In the genomic region with DNA sequence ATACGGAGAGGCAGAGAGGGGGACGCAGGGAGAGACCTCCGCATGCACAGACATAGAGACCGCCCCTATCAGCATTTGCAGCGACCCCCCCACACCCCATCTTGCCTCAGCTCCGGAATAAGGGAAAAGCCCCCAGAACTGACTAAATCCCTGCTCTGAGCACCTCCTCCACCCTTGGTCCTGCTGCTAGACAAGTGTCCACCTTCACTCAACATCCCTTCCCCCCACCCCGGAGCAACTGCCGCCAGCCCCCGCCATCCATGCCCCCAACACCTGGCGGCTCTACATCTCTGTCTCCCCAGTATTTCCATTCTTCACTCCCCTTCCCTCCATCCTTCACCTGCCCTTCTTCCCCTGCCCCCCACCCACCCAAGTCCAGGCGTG, we compare ENCODE assay signal across 9 cellular contexts. TPM values are rescaled to one million over a fixed set of nuclear protein-coding genes. Genes with fewer than 3 reads are reported as not detected.
A peak's percentile ranks its signal among the peaks of the same experiment; 100 is the strongest.
DNase-seq lines count a peak whose midpoint lies in the region; ATAC-seq and TF ChIP-seq lines count a peak whose summit lies in the region.
"Had no signal": no experiment of that assay in that cellular context is flagged by ENCODE, and none has a peak within 500 bp of the region (broad histone marks: within the 10 kb centered on the region; RNA-seq: fewer than 3 reads in every experiment).

No MANE protein-coding gene starts in this region.

- H3K79me2 ChIP-seq in DOHH2 (ENCODE audit: control insufficient read depth, low read length) (no peaks in the 10 kb centered on the region), fibroblast of lung (ENCODE audit: control insufficient read depth, insufficient read depth, low read length) (no peaks in the 10 kb centered on the region)

- TF ChIP-seq CTCF in DOHH2 (IDR thresholded peaks at IDR 0.05; ENCODE audit: low read depth, low read length, poor library complexity, severe bottlenecking) (no peak), fibroblast of lung (conservative IDR thresholded peaks at IDR 0.05 in 1 of 2, IDR thresholded peaks at IDR 0.05 in 1 of 2; ENCODE audit: low read depth in 1 of 2, low read length in 2 of 2) (no peak)

- no peaks in the 10 kb centered on the region for H4K20me1 ChIP-seq in DOHH2 (ENCODE audit: control insufficient read depth, insufficient read depth, low read depth, low read length)
- H4K20me1 ChIP-seq in fibroblast of lung (ENCODE audit: control insufficient read depth, extremely low read depth, insufficient read depth, low read length): no peaks in the 10 kb centered on the region

- peak overlapping the region; percentile 57 for H2AFZ ChIP-seq in fibroblast of lung (ENCODE audit: low read length)

- H3K27me3 ChIP-seq in DOHH2 (ENCODE audit: control insufficient read depth, low read length): peaks cover 23% of the 10 kb centered on the region
- no peaks in the 10 kb centered on the region for H3K27me3 ChIP-seq in SJSA1 (replicated peaks)
- H3K27me3 ChIP-seq in fibroblast of lung (ENCODE audit: control insufficient read depth, insufficient read depth, low read length): no peaks in the 10 kb centered on the region
- H3K27me3 ChIP-seq: body of pancreas had no signal

- H3K27ac ChIP-seq in DOHH2 (ENCODE audit: low read depth, low read length) (no peak overlapping the region), SJSA1 (no peak overlapping the region), fibroblast of lung (ENCODE audit: insufficient read depth, low read length) (no peak overlapping the region)
- H3K27ac ChIP-seq: body of pancreas had no signal

- H3K9me3 ChIP-seq in DOHH2 (ENCODE audit: control insufficient read depth, insufficient read depth, low read length) (no peaks in the 10 kb centered on the region), SJSA1 (replicated peaks) (no peaks in the 10 kb centered on the region), fibroblast of lung (ENCODE audit: control insufficient read depth, insufficient read depth, low read depth, low read length) (no peaks in the 10 kb centered on the region)
- H3K9me3 ChIP-seq: body of pancreas had no signal

- peak overlapping the region; percentile 48 for H3K9ac ChIP-seq in fibroblast of lung (ENCODE audit: insufficient read depth, low read length)

- peaks cover 13% of the 10 kb centered on the region for H3F3A ChIP-seq in DOHH2 (ENCODE audit: control insufficient read depth, insufficient read depth)

- DNase-seq in SJSA1 (ENCODE audit: low read depth in 1 of 2, low spot score in 2 of 2) (no peak), fibroblast of lung (ENCODE audit: low read depth in 2 of 2) (no peak), retina (peak; percentile 13), iPS-NIHi7 (ENCODE audit: extremely low spot score) (no peak), MV-4-11 (lab: John Stamatoyannopoulos, UW) (no peak), NCI-H187 (lab: John Stamatoyannopoulos, UW) (no peak)

- no peak for ATAC-seq in HG03460 (IDR thresholded peaks at IDR 0.05; ENCODE audit: unreplicated experiment)

- no peaks in the 10 kb centered on the region for H3K9me2 ChIP-seq in DOHH2 (replicated peaks; ENCODE audit: control insufficient read depth, low read length)

- H3K4me3 ChIP-seq in DOHH2 (ENCODE audit: low read length) (peak overlapping the region; percentile 57), SJSA1 (peak overlapping the region; percentile 54), fibroblast of lung (replicated peaks in 1 of 4; ENCODE audit: control extremely low read depth in 1 of 4, insufficient read depth in 1 of 4, low read depth in 3 of 4, low read length in 4 of 4) (peak overlapping the region; percentile 73 to 87 (median 82))
- H3K4me3 ChIP-seq: body of pancreas had no signal

- H3K4me1 ChIP-seq in DOHH2 (ENCODE audit: control insufficient read depth, low read length): peaks cover 21% of the 10 kb centered on the region
- peaks cover 8% of the 10 kb centered on the region for H3K4me1 ChIP-seq in SJSA1 (replicated peaks)
- H3K4me1 ChIP-seq in fibroblast of lung (ENCODE audit: control insufficient read depth, extremely low read depth, insufficient read depth, low read length): peaks cover 4% of the 10 kb centered on the region

- H3K4me2 ChIP-seq in DOHH2 (ENCODE audit: low read length) (peak overlapping the region; percentile 54; the same call in 1 of the 2 replicates), fibroblast of lung (ENCODE audit: extremely low read depth, insufficient read depth, low read length) (peak overlapping the region; percentile 81)

- H3K36me3 ChIP-seq in DOHH2 (ENCODE audit: control insufficient read depth, low read length) (peaks cover 5% of the 10 kb centered on the region), SJSA1 (peaks cover 9% of the 10 kb centered on the region), fibroblast of lung (ENCODE audit: control insufficient read depth, insufficient read depth, low read length) (peaks cover 2% of the 10 kb centered on the region)

RNA-seq across cellular contexts. Expression of gene SV2A, which starts 0.7 kb away (rescaled TPM):
- total RNA-seq in SJSA1 (2014; rRNA removed; shearing (Covaris generic)): 16.6 and 17.8 TPM in 2 replicates
- 17.5 and 39.6 TPM in 2 replicates for total RNA-seq in fibroblast of lung
- polyA plus RNA-seq in fibroblast of lung: 26.8 and 35.8 TPM in 2 replicates
- 27.8 and 38.7 TPM in 2 replicates for polyA plus RNA-seq in fibroblast of lung (2012)
- polyA minus RNA-seq in fibroblast of lung (ENCODE audit: low replicate concordance): 84.9 and 114 TPM in 2 replicates

RNA-seq across cellular contexts. Expression of gene SF3B4, which starts 10.7 kb away (rescaled TPM):
- total RNA-seq in SJSA1 (2014; rRNA removed; shearing (Covaris generic)): 5.7 and 16.4 TPM in 2 replicates
- total RNA-seq in fibroblast of lung: 8.0 and 9.9 TPM in 2 replicates
- 29.9 and 41.2 TPM in 2 replicates for polyA plus RNA-seq in fibroblast of lung
- 48.4 and 79.5 TPM in 2 replicates for polyA plus RNA-seq in fibroblast of lung (2012)
- 84.0 and 88.2 TPM in 2 replicates for polyA minus RNA-seq in fibroblast of lung (ENCODE audit: low replicate concordance)

RNA-seq across cellular contexts. Expression of gene BOLA1, which starts 17.6 kb away (rescaled TPM):
- 9.8 and 12.3 TPM in 2 replicates for total RNA-seq in SJSA1 (2014; rRNA removed; shearing (Covaris generic))
- total RNA-seq in fibroblast of lung: 10.0 and 12.4 TPM in 2 replicates
- polyA plus RNA-seq in fibroblast of lung: 6.4 and 7.0 TPM in 2 replicates
- polyA plus RNA-seq in fibroblast of lung (2012): 9.2 and 12.2 TPM in 2 replicates
- 0.71 and 0.93 TPM in 2 replicates for polyA minus RNA-seq in fibroblast of lung (ENCODE audit: low replicate concordance)

RNA-seq across cellular contexts. Expression of gene MTMR11, which starts 19.8 kb away (rescaled TPM):
- 2.1 and 6.4 TPM in 2 replicates for total RNA-seq in SJSA1 (2014; rRNA removed; shearing (Covaris generic))
- 5.6 and 14.0 TPM in 2 replicates for total RNA-seq in fibroblast of lung
- polyA plus RNA-seq in fibroblast of lung: 14.5 and 17.5 TPM in 2 replicates
- 9.8 and 11.7 TPM in 2 replicates for polyA plus RNA-seq in fibroblast of lung (2012)
- 24.2 and 42.0 TPM in 2 replicates for polyA minus RNA-seq in fibroblast of lung (ENCODE audit: low replicate concordance)
